ENCODE assay signal across 15 cellular contexts in the genomic region with DNA sequence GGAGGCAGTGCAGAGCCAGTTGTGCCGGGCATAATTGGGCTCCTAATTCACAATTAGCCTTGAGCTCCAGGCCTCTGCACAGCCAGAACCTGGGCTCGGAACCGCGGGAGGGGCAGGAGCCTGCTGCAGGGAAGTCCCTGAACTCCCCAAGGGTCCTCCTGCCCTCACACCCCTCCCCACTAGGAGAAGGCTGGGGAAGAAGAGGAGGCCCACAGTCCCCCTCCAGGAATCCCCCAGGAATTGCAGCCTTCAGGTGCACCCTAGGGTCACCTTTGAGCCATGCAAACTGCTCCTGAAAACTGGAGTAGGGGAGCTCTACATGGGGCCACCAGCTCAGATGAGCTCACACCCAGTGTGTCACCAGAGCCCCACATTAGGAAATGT.
"Had no signal": no experiment of that assay in that cellular context is flagged by ENCODE, and none has a peak within 500 bp of the region (broad histone marks: within the 10 kb centered on the region; RNA-seq: fewer than 3 reads in every experiment).

No MANE protein-coding gene starts in this region.

- H3K36me3 ChIP-seq: breast epithelium, gastrocnemius medialis, ovary had no signal

- H3K27me3 ChIP-seq: breast epithelium, ovary, testis had no signal

- H3K27ac ChIP-seq: breast epithelium, gastrocnemius medialis, psoas muscle, testis had no signal

- H3K9me3 ChIP-seq: breast epithelium, gastrocnemius medialis, ovary, psoas muscle, testis had no signal

- ATAC-seq: activated CD4-positive, alpha-beta T cell treated with anti-CD3 and anti-CD28 coated beads for 36 hours; activated naive CD8-positive, alpha-beta T cell treated with anti-CD3 and anti-CD28 coated beads, Interleukin-2, amount 50 U/mL, for 24 hours; gastrocnemius medialis; stimulated activated memory B cell treated with anti-CD40 and anti-IgM and Interleukin-4, amounts not matched to agents 10 μg/mL and 1 μg/mL and 100 μg/mL, for 72 hours had no signal

- DNase-seq: activated CD4-positive, alpha-beta T cell treated with anti-CD3 and anti-CD28 coated beads for 36 hours; activated CD4-positive, alpha-beta T cell treated with anti-CD3 and anti-CD28 coated beads, Interleukin-2, amount 50 U/mL, for 48 hours; activated naive CD4-positive, alpha-beta T cell treated with Interleukin-2 at 50 U/mL for 16 hours; activated naive CD8-positive, alpha-beta T cell treated with anti-CD3 and anti-CD28 coated beads, Interleukin-2, amount 50 U/mL, for 24 hours; cortex of kidney; gastrocnemius medialis; immature natural killer cell; naive B cell; stimulated activated CD4-positive, alpha-beta T cell treated with anti-CD3 and anti-CD28 coated beads, Interleukin-4, amount 100 ng/mL, for 4 hours; T-helper 2 cell had no signal

- H3K4me1 ChIP-seq: breast epithelium, psoas muscle had no signal

- H3K4me3 ChIP-seq: breast epithelium, ovary, testis had no signal
